5 cellular contexts compared by ENCODE assay signal in genomic region chr1:230658103-230658502, GRCh38. TPM values are rescaled to one million over a fixed set of nuclear protein-coding genes. Genes with fewer than 3 reads are reported as not detected.
"Had no signal": no experiment of that assay in that cellular context is flagged by ENCODE, and none has a peak within 500 bp of the region (broad histone marks: within the 10 kb centered on the region; RNA-seq: fewer than 3 reads in every experiment).

No MANE protein-coding gene starts in this region.

RNA-seq across cellular contexts. Expression of gene AGT, which starts 55.8 kb away (rescaled TPM):
- total RNA-seq: dermis microvascular lymphatic vessel endothelial cell, endodermal cell, glomerular endothelial cell, lung microvascular endothelial cell had no signal
- polyA plus RNA-seq: keratinocyte had no signal
